8 cellular contexts compared by ENCODE assay signal in the genomic region with DNA sequence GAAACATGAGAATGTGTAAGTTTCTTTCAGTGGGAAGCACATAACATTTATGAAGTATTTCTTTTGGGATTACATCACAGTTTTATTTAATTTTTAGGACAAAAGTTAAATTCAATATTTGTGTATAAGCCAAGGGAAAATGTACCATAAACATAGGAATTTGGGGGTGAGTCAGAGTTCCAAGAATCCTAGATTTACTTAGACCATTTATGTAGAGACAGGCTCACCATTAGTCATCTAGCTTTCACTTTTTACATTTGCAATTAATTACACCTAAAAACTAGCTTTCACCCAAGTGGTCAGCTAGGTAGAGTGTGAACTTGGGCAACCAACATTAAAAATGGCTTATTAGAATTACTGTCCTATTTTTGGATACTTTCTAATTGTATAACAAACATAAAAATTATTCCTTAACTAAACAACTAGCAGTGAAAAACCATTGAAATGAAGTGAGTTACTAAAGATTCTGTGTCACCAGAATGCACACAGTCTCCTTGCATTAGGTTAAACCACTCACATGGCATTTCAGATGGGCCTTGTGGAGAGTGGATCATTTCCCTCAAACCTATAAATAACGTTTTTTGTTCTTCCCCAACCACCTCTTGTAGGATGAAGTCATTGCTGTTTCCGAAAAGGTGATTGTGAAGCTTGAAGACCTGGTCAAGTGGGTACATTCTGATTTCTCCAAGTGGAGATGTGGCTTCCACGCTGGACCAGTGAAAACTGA. TPM values are rescaled to one million over a fixed set of nuclear protein-coding genes. Genes with fewer than 3 reads are reported as not detected.
DNase-seq lines count a peak whose midpoint lies in the region; ATAC-seq, FAIRE-seq and TF ChIP-seq lines count a peak whose summit lies in the region.

No MANE protein-coding gene starts in this region.

- H3K9me3 Mint-ChIP-seq in activated CD4-positive, alpha-beta T cell treated with anti-CD3 and anti-CD28 coated beads, Interleukin-2, amount 10 ng/mL, durations not matched to agents 7 days and 5 days = no peaks in the 10 kb centered on the region
- no peaks in the 10 kb centered on the region for H3K9me3 Mint-ChIP-seq in activated CD8-positive, alpha-beta T cell treated with anti-CD3 and anti-CD28 coated beads for 36 hours

- H3K36me3 Mint-ChIP-seq in activated CD4-positive, alpha-beta T cell treated with anti-CD3 and anti-CD28 coated beads, Interleukin-2, amount 10 ng/mL, durations not matched to agents 7 days and 5 days (ENCODE audit: low read depth) = peaks cover 67% of the 10 kb centered on the region
- peaks cover 55% of the 10 kb centered on the region for H3K36me3 Mint-ChIP-seq in activated CD8-positive, alpha-beta T cell treated with anti-CD3 and anti-CD28 coated beads for 36 hours (ENCODE audit: low read depth)

- 79 to 85% methylated on average over 3 of the region's 3 CpGs for WGBS in tibial nerve, 2 donors

- no peak for DNase-seq in activated CD4-positive, alpha-beta T cell treated with anti-CD3 and anti-CD28 coated beads, Interleukin-2, amount 10 ng/mL, durations not matched to agents 7 days and 5 days
- DNase-seq in activated CD4-positive, alpha-beta T cell treated with anti-CD3 and anti-CD28 coated beads, Interleukin-2, amount 50 U/mL, for 1 hour = no peak
- no peak for DNase-seq in activated CD8-positive, alpha-beta T cell treated with anti-CD3 and anti-CD28 coated beads for 36 hours
- DNase-seq in foreskin keratinocyte (peak; percentile 62 to 81), tibial nerve (ENCODE audit: low spot score in 2 of 2) (no peak), occipital lobe (lab: John Stamatoyannopoulos, UW) (no peak), D721Med (ENCODE audit: insufficient read length, low spot score) (no peak)
- no peak for DNase-seq in stimulated activated naive CD4-positive, alpha-beta T cell treated with Interleukin-2 at 50 U/mL for 16 hours (lab: John Stamatoyannopoulos, UW)

- H3K27ac ChIP-seq in foreskin keratinocyte (no peak overlapping the region), tibial nerve (peak overlapping the region; percentile 36 to 89 (median 72))

- no peak for TF ChIP-seq CTCF in activated CD8-positive, alpha-beta T cell treated with anti-CD3 and anti-CD28 coated beads for 36 hours (IDR thresholded peaks at IDR 0.05)
- TF ChIP-seq CTCF in foreskin keratinocyte (conservative IDR thresholded peaks at IDR 0.05) = no peak
- TF ChIP-seq CTCF in tibial nerve (IDR thresholded peaks at IDR 0.05) = no peak
- no peak for TF ChIP-seq CTCF in D721Med (IDR thresholded peaks at IDR 0.05; ENCODE audit: insufficient read depth, missing control alignments)

- TF ChIP-seq EP300 in tibial nerve (IDR thresholded peaks at IDR 0.05) = no peak

- no peaks in the 10 kb centered on the region for H3K27me3 Mint-ChIP-seq in activated CD4-positive, alpha-beta T cell treated with anti-CD3 and anti-CD28 coated beads, Interleukin-2, amount 10 ng/mL, durations not matched to agents 7 days and 5 days
- H3K27me3 Mint-ChIP-seq in activated CD8-positive, alpha-beta T cell treated with anti-CD3 and anti-CD28 coated beads for 36 hours = no peaks in the 10 kb centered on the region

- no peak overlapping the region for H3K4me3 Mint-ChIP-seq in activated CD4-positive, alpha-beta T cell treated with anti-CD3 and anti-CD28 coated beads, Interleukin-2, amount 10 ng/mL, durations not matched to agents 7 days and 5 days
- H3K4me3 Mint-ChIP-seq in activated CD8-positive, alpha-beta T cell treated with anti-CD3 and anti-CD28 coated beads for 36 hours = peak overlapping the region; percentile 44

- H3K27me3 ChIP-seq in foreskin keratinocyte = no peaks in the 10 kb centered on the region
- H3K27me3 ChIP-seq in tibial nerve = no peaks in the 10 kb centered on the region

- TF ChIP-seq POLR2A in tibial nerve (IDR thresholded peaks at IDR 0.05) = no peak

- H3K27ac Mint-ChIP-seq in activated CD4-positive, alpha-beta T cell treated with anti-CD3 and anti-CD28 coated beads, Interleukin-2, amount 10 ng/mL, durations not matched to agents 7 days and 5 days = peak overlapping the region; percentile 89
- peak overlapping the region; percentile 92 for H3K27ac Mint-ChIP-seq in activated CD8-positive, alpha-beta T cell treated with anti-CD3 and anti-CD28 coated beads for 36 hours

- H3K4me1 ChIP-seq in foreskin keratinocyte (peaks cover 44% of the 10 kb centered on the region), tibial nerve (peaks cover 3 to 80% (median 52%) of the 10 kb centered on the region in 4 donors)

- ATAC-seq in activated CD8-positive, alpha-beta T cell treated with anti-CD3 and anti-CD28 coated beads for 36 hours = no peak
- peak; percentile 82 for ATAC-seq in foreskin keratinocyte

- CTCF ChIA-PET in activated CD4-positive, alpha-beta T cell treated with anti-CD3 and anti-CD28 coated beads, Interleukin-2, amount 10 ng/mL, durations not matched to agents 7 days and 5 days (lab: Charles Lee) = interaction anchor here (0.6 to 2.5 kb wide), 7 partner anchors 9 to 914 kb away, joined by 3 to 6 read pairs (median 4); partner anchors contain the start of gene ARID5B
- CTCF ChIA-PET in activated CD8-positive, alpha-beta T cell treated with anti-CD3 and anti-CD28 coated beads for 36 hours (lab: Charles Lee) = interaction anchor here (0.9 to 10.1 kb wide), 4 partner anchors 27 to 110 kb away, joined by 3 to 98 read pairs (median 6); partner anchors contain the start of gene ARID5B

- intact Hi-C loops in activated CD8-positive, alpha-beta T cell treated with anti-CD3 and anti-CD28 coated beads for 36 hours (cut with micrococcal nuclease) = loop anchor here (2.0 to 5.0 kb wide), 2 partner anchors 49 to 248 kb away; no protein-coding TSS in a partner anchor

- H3K36me3 ChIP-seq in tibial nerve = no peaks in the 10 kb centered on the region

- POLR2A ChIA-PET in activated CD4-positive, alpha-beta T cell treated with anti-CD3 and anti-CD28 coated beads, Interleukin-2, amount 10 ng/mL, durations not matched to agents 7 days and 5 days (lab: Charles Lee) = no interaction called here
- POLR2A ChIA-PET in activated CD8-positive, alpha-beta T cell treated with anti-CD3 and anti-CD28 coated beads for 36 hours (lab: Charles Lee) = interaction anchor here (0.7 to 12.4 kb wide), 10 partner anchors 11 to 246 kb away, joined by 3 to 137 read pairs (median 4); partner anchors contain the start of gene ARID5B

- H3K9me3 ChIP-seq in tibial nerve = no peaks in the 10 kb centered on the region

- no peak overlapping the region for H3K4me3 ChIP-seq in tibial nerve

- H3K4me1 Mint-ChIP-seq in activated CD4-positive, alpha-beta T cell treated with anti-CD3 and anti-CD28 coated beads, Interleukin-2, amount 10 ng/mL, durations not matched to agents 7 days and 5 days = peaks cover 85% of the 10 kb centered on the region
- H3K4me1 Mint-ChIP-seq in activated CD8-positive, alpha-beta T cell treated with anti-CD3 and anti-CD28 coated beads for 36 hours (ENCODE audit: low read depth) = peaks cover 84% of the 10 kb centered on the region

- no peak for FAIRE-seq in D721Med (lab: Jason Lieb, UNC)

RNA-seq across cellular contexts. Expression of gene ARID5B, which starts 38.2 kb away (rescaled TPM):
- total RNA-seq in activated CD4-positive, alpha-beta T cell treated with anti-CD3 and anti-CD28 coated beads, Interleukin-2, amount 10 ng/mL, durations not matched to agents 7 days and 5 days = 10 to 100 TPM; 41.2 to 42.9 TPM
- total RNA-seq in activated CD8-positive, alpha-beta T cell treated with anti-CD3 and anti-CD28 coated beads for 36 hours = 10 to 100 TPM; 26.7 to 28.3 TPM
- total RNA-seq in foreskin keratinocyte (11.0 and 12.2 TPM in 2 replicates), tibial nerve (10 to 100 TPM; 47.4 to 82.2 (median 62.6) TPM), occipital lobe (27.6 TPM)
- 2.0 and 2.6 TPM in 2 replicates for polyA plus RNA-seq in foreskin keratinocyte

Comparison
In these comparisons a context has a peak if more than half of its experiments do, and no peak if none do; other contexts are left out.
1. DNase-seq: peak in foreskin keratinocyte (2 of 2); none in activated CD4-positive, alpha-beta T cell treated with anti-CD3 and anti-CD28 coated beads, Interleukin-2, amount 10 ng/mL, durations not matched to agents 7 days and 5 days (single experiment), activated CD4-positive, alpha-beta T cell treated with anti-CD3 and anti-CD28 coated beads, Interleukin-2, amount 50 U/mL, for 1 hour (single experiment), activated CD8-positive, alpha-beta T cell treated with anti-CD3 and anti-CD28 coated beads for 36 hours (single experiment), tibial nerve (0 of 2), stimulated activated naive CD4-positive, alpha-beta T cell treated with Interleukin-2 at 50 U/mL for 16 hours (single experiment), occipital lobe (single experiment) and D721Med (single experiment).